27 cellular contexts compared by ENCODE assay signal in the genomic region with DNA sequence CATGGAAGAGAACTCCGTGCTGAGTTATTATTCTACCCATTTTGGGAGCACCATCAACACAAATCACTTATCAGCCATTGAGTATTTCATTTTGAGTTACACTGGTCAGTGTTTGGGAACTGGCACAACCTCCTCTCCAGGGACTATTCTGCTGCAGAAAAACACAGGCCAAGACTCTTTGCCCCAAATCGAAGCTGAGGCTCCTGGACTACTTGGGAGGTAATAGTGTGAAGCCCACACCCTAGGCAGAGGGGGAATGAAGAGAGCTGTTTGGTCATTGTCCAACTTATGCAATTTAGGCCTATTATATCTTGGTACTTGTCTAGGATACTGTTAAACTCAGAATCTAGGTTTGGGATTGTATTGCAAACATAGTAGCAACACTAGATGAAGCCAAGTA.
"Had no signal": no experiment of that assay in that cellular context is flagged by ENCODE, and none has a peak within 500 bp of the region (broad histone marks: within the 10 kb centered on the region; RNA-seq: fewer than 3 reads in every experiment).

No MANE protein-coding gene starts in this region.

- H3K27me3 ChIP-seq: dorsolateral prefrontal cortex, foreskin keratinocyte, ovary, spleen, suprapubic skin, transverse colon, vagina had no signal

- H3K4me3 Mint-ChIP-seq: endodermal cell; immature natural killer cell; memory B cell; natural killer cell; stimulated activated naive B cell treated with anti-CD40 and anti-IgM and Interleukin-4, amounts not matched to agents 10 μg/mL and 1 μg/mL and 100 μg/mL, for 72 hours; stimulated activated naive CD8-positive, alpha-beta T cell treated with anti-CD3 and anti-CD28 coated beads, Interleukin-15, Interleukin-2, amounts not matched to agents 100 ng/mL and 50 ng/mL, for 24 hours had no signal

- H3K4me1 Mint-ChIP-seq: immature natural killer cell; memory B cell; natural killer cell; stimulated activated naive B cell treated with anti-CD40 and anti-IgM and Interleukin-4, amounts not matched to agents 10 μg/mL and 1 μg/mL and 100 μg/mL, for 72 hours had no signal

- FAIRE-seq: colon had no signal

- DNase-seq: dorsolateral prefrontal cortex; effector CD4-positive, alpha-beta T cell; endodermal cell; foreskin keratinocyte; immature natural killer cell; islet precursor cell; kidney glomerular epithelial cell; left colon; natural killer cell; occipital lobe; ovary; posterior cingulate gyrus; psoas muscle; right cardiac atrium; spleen; stimulated activated CD4-positive, alpha-beta T cell treated with anti-CD3 and anti-CD28 coated beads, Interleukin-4, amount 100 ng/mL, for 4 hours; stimulated activated naive B cell treated with anti-CD40 and anti-IgM and Interleukin-4, amounts not matched to agents 10 μg/mL and 1 μg/mL and 100 μg/mL, for 72 hours; transverse colon had no signal

- ATAC-seq: esophagus mucosa; foreskin keratinocyte; left colon; natural killer cell; psoas muscle; stimulated activated naive B cell treated with anti-CD40 and anti-IgM and Interleukin-4, amounts not matched to agents 10 μg/mL and 1 μg/mL and 100 μg/mL, for 72 hours had no signal

- H3K9me3 ChIP-seq: ovary, psoas muscle, spleen, suprapubic skin, transverse colon, vagina had no signal

- H3K9me3 Mint-ChIP-seq: endodermal cell; memory B cell; stimulated activated naive CD8-positive, alpha-beta T cell treated with anti-CD3 and anti-CD28 coated beads, Interleukin-15, Interleukin-2, amounts not matched to agents 100 ng/mL and 50 ng/mL, for 24 hours had no signal

- H3K36me3 Mint-ChIP-seq: immature natural killer cell; memory B cell; stimulated activated naive B cell treated with anti-CD40 and anti-IgM and Interleukin-4, amounts not matched to agents 10 μg/mL and 1 μg/mL and 100 μg/mL, for 72 hours had no signal

- H3K27ac Mint-ChIP-seq: endodermal cell; immature natural killer cell; memory B cell; natural killer cell; stimulated activated naive B cell treated with anti-CD40 and anti-IgM and Interleukin-4, amounts not matched to agents 10 μg/mL and 1 μg/mL and 100 μg/mL, for 72 hours; stimulated activated naive CD8-positive, alpha-beta T cell treated with anti-CD3 and anti-CD28 coated beads, Interleukin-15, Interleukin-2, amounts not matched to agents 100 ng/mL and 50 ng/mL, for 24 hours had no signal

- H3K36me3 ChIP-seq: ovary, spleen, suprapubic skin, transverse colon, vagina had no signal

- H3K27ac ChIP-seq: dorsolateral prefrontal cortex, epithelial cell of prostate, foreskin keratinocyte, ovary, psoas muscle, skin epidermis, spleen, suprapubic skin, transverse colon, vagina had no signal

- H3K4me3 ChIP-seq: dorsolateral prefrontal cortex, lung, ovary, psoas muscle, skin epidermis, spleen, suprapubic skin, transverse colon, vagina had no signal

- H3K4me1 ChIP-seq: psoas muscle, suprapubic skin, vagina had no signal
